ENCODE assay signal across 14 cellular contexts in the genomic region with DNA sequence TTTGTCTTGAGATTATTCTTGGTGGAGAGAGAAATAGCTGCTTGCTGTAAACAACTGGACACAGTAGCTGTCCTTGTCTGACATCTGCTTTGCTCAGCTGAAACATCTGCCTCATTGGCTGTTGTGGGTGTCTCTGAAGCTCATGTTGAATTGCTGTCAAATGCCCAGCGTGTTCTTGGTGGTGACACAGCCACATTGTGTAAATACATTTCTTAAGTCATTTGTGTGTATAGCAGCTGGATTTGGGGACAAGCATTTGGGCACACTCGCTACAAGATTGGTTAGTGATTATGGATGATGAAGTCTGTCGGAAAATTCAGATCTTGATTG. TPM values are rescaled to one million over a fixed set of nuclear protein-coding genes. Genes with fewer than 3 reads are reported as not detected.
A peak's percentile ranks its signal among the peaks of the same experiment; 100 is the strongest.
DNase-seq lines count a peak whose midpoint lies in the region; ATAC-seq and TF ChIP-seq lines count a peak whose summit lies in the region.
"Had no signal": no experiment of that assay in that cellular context is flagged by ENCODE, and none has a peak within 500 bp of the region (broad histone marks: within the 10 kb centered on the region; RNA-seq: fewer than 3 reads in every experiment).

No MANE protein-coding gene starts in this region.

- no peak overlapping the region for H3K4me3 Mint-ChIP-seq in osteocyte (ENCODE audit: unreplicated experiment)
- H3K4me3 Mint-ChIP-seq: activated CD8-positive, alpha-beta T cell treated with anti-CD3 and anti-CD28 coated beads for 36 hours; T-helper 1 cell treated with Interleukin-12 subunit alpha and Interleukin-12 subunit beta and Interleukin-4 antibody, amounts not matched to agents 30 μg/mL and 1 μg/mL, for 36 hours had no signal

- peaks cover 12% of the 10 kb centered on the region for H3K4me1 ChIP-seq in OCI-LY3 (ENCODE audit: low read length)

- no peak overlapping the region for H2AFZ ChIP-seq in OCI-LY3 (ENCODE audit: low read depth, low read length)

- H3K79me2 ChIP-seq in OCI-LY3 (ENCODE audit: low read length): 0 out of 2 replicates have a peak, but pooled peaks cover 11% of the 10 kb centered on the region

- ATAC-seq in HG02623 (IDR thresholded peaks at IDR 0.05; ENCODE audit: unreplicated experiment) (no peak), HG03135 (IDR thresholded peaks at IDR 0.05; ENCODE audit: unreplicated experiment) (no peak)
- ATAC-seq: activated CD8-positive, alpha-beta T cell treated with anti-CD3 and anti-CD28 coated beads for 36 hours had no signal

- no peaks in the 10 kb centered on the region for H3K9me3 Mint-ChIP-seq in osteocyte (ENCODE audit: unreplicated experiment)
- H3K9me3 Mint-ChIP-seq: T-helper 1 cell treated with Interleukin-12 subunit alpha and Interleukin-12 subunit beta and Interleukin-4 antibody, amounts not matched to agents 30 μg/mL and 1 μg/mL, for 36 hours had no signal

- H3K27me3 Mint-ChIP-seq in osteocyte (ENCODE audit: unreplicated experiment): no peaks in the 10 kb centered on the region
- H3K27me3 Mint-ChIP-seq: activated CD8-positive, alpha-beta T cell treated with anti-CD3 and anti-CD28 coated beads for 36 hours had no signal

- no peaks in the 10 kb centered on the region for H3K27me3 ChIP-seq in OCI-LY3 (ENCODE audit: low read depth, low read length)

- H3K36me3 ChIP-seq in OCI-LY3 (replicated peaks; ENCODE audit: low read depth, low read length): no peaks in the 10 kb centered on the region

- no peaks in the 10 kb centered on the region for H3K36me3 Mint-ChIP-seq in osteocyte (ENCODE audit: unreplicated experiment)

- DNase-seq in AG20443 (ENCODE audit: low spot score) (peak; percentile 22), foreskin fibroblast (peak; percentile 30 to 59), osteocyte (ENCODE audit: extremely low spot score, unreplicated experiment) (no peak), HK-2 (ENCODE audit: unreplicated experiment) (no peak), RPMI8226 (no peak)
- DNase-seq: activated CD8-positive, alpha-beta T cell treated with anti-CD3 and anti-CD28 coated beads for 36 hours; NCI-H1105; NCI-H748 treated with DMSO at 0.1 percent for 48 hours had no signal

- H4K20me1 ChIP-seq in OCI-LY3 (ENCODE audit: insufficient read depth, low read length): peaks cover 7% of the 10 kb centered on the region; the same call in 1 of the 2 replicates

- H3K27ac ChIP-seq in OCI-LY3 (ENCODE audit: low read length): peak overlapping the region; percentile 37; the same call in 1 of the 2 replicates

- H3K4me3 ChIP-seq in OCI-LY3 (ENCODE audit: low read length) (no peak overlapping the region), foreskin fibroblast (ENCODE audit: low read depth in 1 of 2, low read length in 2 of 2) (no peak overlapping the region)

- peaks cover 11% of the 10 kb centered on the region for H3K4me1 Mint-ChIP-seq in osteocyte (ENCODE audit: unreplicated experiment)

- peak overlapping the region; percentile 12; the same call in 1 of the 2 replicates for H3K4me2 ChIP-seq in OCI-LY3 (ENCODE audit: low read length)

- no peak overlapping the region for H3K9ac ChIP-seq in OCI-LY3 (ENCODE audit: low read length)

- TF ChIP-seq CTCF in OCI-LY3 (IDR thresholded peaks at IDR 0.05; ENCODE audit: low read depth, low read length) (no peak), foreskin fibroblast (IDR thresholded peaks at IDR 0.05; ENCODE audit: low read depth, low read length) (no peak), osteocyte (IDR thresholded peaks at IDR 0.05) (no peak)

- peak overlapping the region; percentile 8 for H3K27ac Mint-ChIP-seq in osteocyte (ENCODE audit: unreplicated experiment)
- H3K27ac Mint-ChIP-seq: activated CD8-positive, alpha-beta T cell treated with anti-CD3 and anti-CD28 coated beads for 36 hours; T-helper 1 cell treated with Interleukin-12 subunit alpha and Interleukin-12 subunit beta and Interleukin-4 antibody, amounts not matched to agents 30 μg/mL and 1 μg/mL, for 36 hours had no signal

- no peaks in the 10 kb centered on the region for H3K9me3 ChIP-seq in OCI-LY3 (ENCODE audit: insufficient read depth, low read length)

RNA-seq across cellular contexts. Expression of a gene that starts 5.3 kb away (rescaled TPM):
- total RNA-seq in osteocyte: 171 and 185 TPM in 2 replicates

RNA-seq across cellular contexts. Expression of a gene that starts 10.7 kb away (rescaled TPM):
- 103 and 104 TPM in 2 replicates for total RNA-seq in osteocyte

RNA-seq across cellular contexts. Expression of a gene that starts 35.8 kb away (rescaled TPM):
- total RNA-seq in osteocyte: 6.2 and 9.5 TPM in 2 replicates
- total RNA-seq: activated CD8-positive, alpha-beta T cell treated with anti-CD3 and anti-CD28 coated beads for 36 hours; kidney epithelial cell had no signal

RNA-seq across cellular contexts. Expression of a gene that starts 40.5 kb away (rescaled TPM):
- total RNA-seq in osteocyte: 0.54 TPM in 1 of 2 replicates, not detected in the other
- total RNA-seq: activated CD8-positive, alpha-beta T cell treated with anti-CD3 and anti-CD28 coated beads for 36 hours; renal cortical epithelial cell had no signal

RNA-seq across cellular contexts. Expression of a gene that starts 43.1 kb away (rescaled TPM):
- total RNA-seq in osteocyte: not detected in 2 replicates
- total RNA-seq: activated CD8-positive, alpha-beta T cell treated with anti-CD3 and anti-CD28 coated beads for 36 hours; kidney epithelial cell; renal cortical epithelial cell had no signal

Comparison
In these comparisons a context has a peak if more than half of its experiments do, and no peak if none do; other contexts are left out.
1. DNase-seq: peak in AG20443 (single experiment) and foreskin fibroblast (2 of 2); none in osteocyte (single experiment), HK-2 (single experiment) and RPMI8226 (single experiment).